Comparison of ENCODE assay signal across 1 cellular context in genomic region chr19:46943150-46943946, GRCh38.
TF ChIP-seq lines count a peak whose summit lies in the region.

No MANE protein-coding gene starts in this region.

TF ChIP-seq in HepG2, 621 proteins besides CTCF, POLR2A, EP300 and RAD21 (continued from another document and continues in another):
- TF ChIP-seq AFF4 (CRISPR knock-in tag; IDR thresholded peaks at IDR 0.05) (no peak), RFXAP (CRISPR knock-in tag; IDR thresholded peaks at IDR 0.05; ENCODE audit: borderline replicate concordance) (no peak), SNRNP70 (IDR thresholded peaks at IDR 0.05; ENCODE audit: low read depth, low read length) (no peak), ZNF891 (CRISPR knock-in tag; IDR thresholded peaks at IDR 0.05) (no peak), HOXA3 (CRISPR knock-in tag; IDR thresholded peaks at IDR 0.05) (0 out of 2 replicates have a peak, but pooled peaks have one; percentile 22), RFX5 (IDR thresholded peaks at IDR 0.05; ENCODE audit: low read depth, low read length) (peak; percentile 83), GFI1 (CRISPR knock-in tag; IDR thresholded peaks at IDR 0.05; ENCODE audit: borderline replicate concordance) (no peak), ZSCAN22 (CRISPR knock-in tag; IDR thresholded peaks at IDR 0.05) (no peak), RARA (CRISPR knock-in tag; IDR thresholded peaks at IDR 0.05) (no peak), ZNF646 (CRISPR knock-in tag; IDR thresholded peaks at IDR 0.05) (no peak), MYPOP (CRISPR knock-in tag; IDR thresholded peaks at IDR 0.05) (0 out of 2 replicates have a peak, but pooled peaks have one; percentile 51), MED1 (CRISPR knock-in tag; IDR thresholded peaks at IDR 0.05) (peak; percentile 56), NONO (IDR thresholded peaks at IDR 0.05) (no peak), NONO (CRISPR knock-in tag; conservative IDR thresholded peaks at IDR 0.05) (0 out of 2 replicates have a peak, but pooled peaks have one; percentile 26), ZNF343 (CRISPR knock-in tag; IDR thresholded peaks at IDR 0.05) (no peak), ZMYM4 (CRISPR knock-in tag; IDR thresholded peaks at IDR 0.05) (peak; percentile 62; the same call in 1 of the 2 replicates), ZNF761 (CRISPR knock-in tag; conservative IDR thresholded peaks at IDR 0.05) (no peak), FOXA3 (CRISPR knock-in tag; IDR thresholded peaks at IDR 0.05) (peak; percentile 44; the same call in 1 of the 2 replicates), HNF4A (CRISPR knock-in tag; IDR thresholded peaks at IDR 0.05) (peak; percentile 80), ESRRA (CRISPR knock-in tag; IDR thresholded peaks at IDR 0.05; ENCODE audit: low read depth) (peak; percentile 64), ZNF329 (CRISPR knock-in tag; IDR thresholded peaks at IDR 0.05; ENCODE audit: low read depth) (no peak), ZNF746 (CRISPR knock-in tag; IDR thresholded peaks at IDR 0.05) (no peak), ZNF710 (CRISPR knock-in tag; IDR thresholded peaks at IDR 0.05; ENCODE audit: borderline replicate concordance) (peak; percentile 46; the same call in 1 of the 2 replicates), CEBPG (CRISPR knock-in tag; IDR thresholded peaks at IDR 0.05) (peak; percentile 97), ZNF512 (CRISPR knock-in tag; IDR thresholded peaks at IDR 0.05) (no peak), ADNP (CRISPR knock-in tag; IDR thresholded peaks at IDR 0.05) (no peak), ZNF83 (CRISPR knock-in tag; IDR thresholded peaks at IDR 0.05; ENCODE audit: borderline replicate concordance) (no peak)
- TF ChIP-seq, protein P1, sequence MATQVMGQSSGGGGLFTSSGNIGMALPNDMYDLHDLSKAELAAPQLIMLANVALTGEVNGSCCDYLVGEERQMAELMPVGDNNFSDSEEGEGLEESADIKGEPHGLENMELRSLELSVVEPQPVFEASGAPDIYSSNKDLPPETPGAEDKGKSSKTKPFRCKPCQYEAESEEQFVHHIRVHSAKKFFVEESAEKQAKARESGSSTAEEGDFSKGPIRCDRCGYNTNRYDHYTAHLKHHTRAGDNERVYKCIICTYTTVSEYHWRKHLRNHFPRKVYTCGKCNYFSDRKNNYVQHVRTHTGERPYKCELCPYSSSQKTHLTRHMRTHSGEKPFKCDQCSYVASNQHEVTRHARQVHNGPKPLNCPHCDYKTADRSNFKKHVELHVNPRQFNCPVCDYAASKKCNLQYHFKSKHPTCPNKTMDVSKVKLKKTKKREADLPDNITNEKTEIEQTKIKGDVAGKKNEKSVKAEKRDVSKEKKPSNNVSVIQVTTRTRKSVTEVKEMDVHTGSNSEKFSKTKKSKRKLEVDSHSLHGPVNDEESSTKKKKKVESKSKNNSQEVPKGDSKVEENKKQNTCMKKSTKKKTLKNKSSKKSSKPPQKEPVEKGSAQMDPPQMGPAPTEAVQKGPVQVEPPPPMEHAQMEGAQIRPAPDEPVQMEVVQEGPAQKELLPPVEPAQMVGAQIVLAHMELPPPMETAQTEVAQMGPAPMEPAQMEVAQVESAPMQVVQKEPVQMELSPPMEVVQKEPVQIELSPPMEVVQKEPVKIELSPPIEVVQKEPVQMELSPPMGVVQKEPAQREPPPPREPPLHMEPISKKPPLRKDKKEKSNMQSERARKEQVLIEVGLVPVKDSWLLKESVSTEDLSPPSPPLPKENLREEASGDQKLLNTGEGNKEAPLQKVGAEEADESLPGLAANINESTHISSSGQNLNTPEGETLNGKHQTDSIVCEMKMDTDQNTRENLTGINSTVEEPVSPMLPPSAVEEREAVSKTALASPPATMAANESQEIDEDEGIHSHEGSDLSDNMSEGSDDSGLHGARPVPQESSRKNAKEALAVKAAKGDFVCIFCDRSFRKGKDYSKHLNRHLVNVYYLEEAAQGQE (IDR thresholded peaks at IDR 0.05; ENCODE audit: borderline replicate concordance in 1 of 2, low read depth in 1 of 2, low read length in 2 of 2) = no peak
- TF ChIP-seq, protein P2, sequence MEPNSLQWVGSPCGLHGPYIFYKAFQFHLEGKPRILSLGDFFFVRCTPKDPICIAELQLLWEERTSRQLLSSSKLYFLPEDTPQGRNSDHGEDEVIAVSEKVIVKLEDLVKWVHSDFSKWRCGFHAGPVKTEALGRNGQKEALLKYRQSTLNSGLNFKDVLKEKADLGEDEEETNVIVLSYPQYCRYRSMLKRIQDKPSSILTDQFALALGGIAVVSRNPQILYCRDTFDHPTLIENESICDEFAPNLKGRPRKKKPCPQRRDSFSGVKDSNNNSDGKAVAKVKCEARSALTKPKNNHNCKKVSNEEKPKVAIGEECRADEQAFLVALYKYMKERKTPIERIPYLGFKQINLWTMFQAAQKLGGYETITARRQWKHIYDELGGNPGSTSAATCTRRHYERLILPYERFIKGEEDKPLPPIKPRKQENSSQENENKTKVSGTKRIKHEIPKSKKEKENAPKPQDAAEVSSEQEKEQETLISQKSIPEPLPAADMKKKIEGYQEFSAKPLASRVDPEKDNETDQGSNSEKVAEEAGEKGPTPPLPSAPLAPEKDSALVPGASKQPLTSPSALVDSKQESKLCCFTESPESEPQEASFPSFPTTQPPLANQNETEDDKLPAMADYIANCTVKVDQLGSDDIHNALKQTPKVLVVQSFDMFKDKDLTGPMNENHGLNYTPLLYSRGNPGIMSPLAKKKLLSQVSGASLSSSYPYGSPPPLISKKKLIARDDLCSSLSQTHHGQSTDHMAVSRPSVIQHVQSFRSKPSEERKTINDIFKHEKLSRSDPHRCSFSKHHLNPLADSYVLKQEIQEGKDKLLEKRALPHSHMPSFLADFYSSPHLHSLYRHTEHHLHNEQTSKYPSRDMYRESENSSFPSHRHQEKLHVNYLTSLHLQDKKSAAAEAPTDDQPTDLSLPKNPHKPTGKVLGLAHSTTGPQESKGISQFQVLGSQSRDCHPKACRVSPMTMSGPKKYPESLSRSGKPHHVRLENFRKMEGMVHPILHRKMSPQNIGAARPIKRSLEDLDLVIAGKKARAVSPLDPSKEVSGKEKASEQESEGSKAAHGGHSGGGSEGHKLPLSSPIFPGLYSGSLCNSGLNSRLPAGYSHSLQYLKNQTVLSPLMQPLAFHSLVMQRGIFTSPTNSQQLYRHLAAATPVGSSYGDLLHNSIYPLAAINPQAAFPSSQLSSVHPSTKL (CRISPR knock-in tag; IDR thresholded peaks at IDR 0.05) = peak; percentile 45
- TF ChIP-seq, protein P3, sequence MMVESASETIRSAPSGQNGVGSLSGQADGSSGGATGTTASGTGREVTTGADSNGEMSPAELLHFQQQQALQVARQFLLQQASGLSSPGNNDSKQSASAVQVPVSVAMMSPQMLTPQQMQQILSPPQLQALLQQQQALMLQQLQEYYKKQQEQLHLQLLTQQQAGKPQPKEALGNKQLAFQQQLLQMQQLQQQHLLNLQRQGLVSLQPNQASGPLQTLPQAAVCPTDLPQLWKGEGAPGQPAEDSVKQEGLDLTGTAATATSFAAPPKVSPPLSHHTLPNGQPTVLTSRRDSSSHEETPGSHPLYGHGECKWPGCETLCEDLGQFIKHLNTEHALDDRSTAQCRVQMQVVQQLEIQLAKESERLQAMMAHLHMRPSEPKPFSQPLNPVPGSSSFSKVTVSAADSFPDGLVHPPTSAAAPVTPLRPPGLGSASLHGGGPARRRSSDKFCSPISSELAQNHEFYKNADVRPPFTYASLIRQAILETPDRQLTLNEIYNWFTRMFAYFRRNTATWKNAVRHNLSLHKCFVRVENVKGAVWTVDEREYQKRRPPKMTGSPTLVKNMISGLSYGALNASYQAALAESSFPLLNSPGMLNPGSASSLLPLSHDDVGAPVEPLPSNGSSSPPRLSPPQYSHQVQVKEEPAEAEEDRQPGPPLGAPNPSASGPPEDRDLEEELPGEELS (CRISPR knock-in tag; IDR thresholded peaks at IDR 0.05) = peak; percentile 30; the same call in 1 of the 2 replicates
